19 cellular contexts compared by ENCODE assay signal in genomic region chr16:81620029-81620428, GRCh38.
A peak's percentile ranks its signal among the peaks of the same experiment; 100 is the strongest.
DNase-seq lines count a peak whose midpoint lies in the region; ATAC-seq and TF ChIP-seq lines count a peak whose summit lies in the region.
"Had no signal": no experiment of that assay in that cellular context is flagged by ENCODE, and none has a peak within 500 bp of the region (broad histone marks: within the 10 kb centered on the region; RNA-seq: fewer than 3 reads in every experiment).

No MANE protein-coding gene starts in this region.

- no peak for DNase-seq in MCF 10A (ENCODE audit: unreplicated experiment)
- no peak for DNase-seq in breast epithelium (ENCODE audit: low spot score in 2 of 2)
- DNase-seq in activated T-helper 2 cell treated with anti-CD3 and anti-CD28 coated beads, Interferon-gamma antibody, Interleukin-2, Interleukin-4, amounts not matched to agents 10 μg/mL and 5 μg/mL and 100 μg/mL, durations not matched to agents 14 hours and 24 hours and 36 hours (ENCODE audit: low spot score), result no peak
- DNase-seq in immature natural killer cell, result no peak
- DNase-seq in substantia nigra (lab: John Stamatoyannopoulos, UW), result no peak
- no peak for DNase-seq in NCI-H2171 (lab: John Stamatoyannopoulos, UW)
- no peak for DNase-seq in activated CD8-positive, alpha-beta memory T cell treated with anti-CD3 and anti-CD28 coated beads, Interleukin-2, amount 50 U/mL, for 48 hours
- DNase-seq in mucosa of descending colon, result no peak
- DNase-seq: 8988T; DMS79 treated with DMSO at 0.1 percent for 48 hours; GM23248; NCI-H1436; NCI-H2081; NCI-H2227 treated with DMSO at 0.1 percent for 48 hours; NCI-H524 treated with DMSO at 0.1 percent for 48 hours; NK-92 treated with Interleukin-12 subunit alpha and Interleukin-12 subunit beta, amount 100 ng/mL, for 24 hours; PC-3; SHP77 had no signal

- TF ChIP-seq POLR2A in breast epithelium (IDR thresholded peaks at IDR 0.05), result no peak

- H3K4me3 Mint-ChIP-seq in MCF 10A (ENCODE audit: unreplicated experiment) (no peak overlapping the region), immature natural killer cell (no peak overlapping the region)
- H3K4me3 Mint-ChIP-seq in activated T-helper 2 cell treated with anti-CD3 and anti-CD28 coated beads, Interferon-gamma antibody, Interleukin-2, Interleukin-4, amounts not matched to agents 10 μg/mL and 5 μg/mL and 100 μg/mL, durations not matched to agents 14 hours and 24 hours and 36 hours (ENCODE audit: low read depth), result no peak overlapping the region
- H3K4me3 Mint-ChIP-seq: CD14-positive monocyte had no signal

- no TSS peak for BruUV-seq in MCF 10A (replicated peaks; lab: Mats Ljungman, UMichigan)

- H3K27me3 ChIP-seq in breast epithelium, result no peaks in the 10 kb centered on the region

- ATAC-seq in mucosa of descending colon, result no peak
- ATAC-seq: PC-3 had no signal

- CTCF ChIA-PET in MCF 10A (lab: Yijun Ruan, JAX), result interaction anchor here (1.3 kb wide), 1 partner anchor 15 kb away, joined by 3 read pairs; no protein-coding TSS in a partner anchor

- H3K4me1 ChIP-seq in breast epithelium (peaks cover 0 to 8% of the 10 kb centered on the region in 2 donors), mucosa of descending colon (ENCODE audit: low read depth) (peaks cover 16% of the 10 kb centered on the region)

- no peaks in the 10 kb centered on the region for H3K36me3 ChIP-seq in breast epithelium
- no peaks in the 10 kb centered on the region for H3K36me3 ChIP-seq in mucosa of descending colon (ENCODE audit: low read depth)

- H3K4me3 ChIP-seq in breast epithelium (no peak overlapping the region), mucosa of descending colon (no peak overlapping the region)
- H3K4me3 ChIP-seq: GM23248 had no signal

- H3K27me3 Mint-ChIP-seq in MCF 10A (ENCODE audit: insufficient read depth, unreplicated experiment) (no peaks in the 10 kb centered on the region), immature natural killer cell (ENCODE audit: low read depth in 3 of 3) (peaks cover 0 to 7% (median 7%) of the 10 kb centered on the region in 3 donors)
- H3K27me3 Mint-ChIP-seq in activated T-helper 2 cell treated with anti-CD3 and anti-CD28 coated beads, Interferon-gamma antibody, Interleukin-2, Interleukin-4, amounts not matched to agents 10 μg/mL and 5 μg/mL and 100 μg/mL, durations not matched to agents 14 hours and 24 hours and 36 hours (ENCODE audit: low read depth), result no peaks in the 10 kb centered on the region

- H3K9me3 Mint-ChIP-seq in MCF 10A (ENCODE audit: unreplicated experiment) (no peaks in the 10 kb centered on the region), immature natural killer cell (no peaks in the 10 kb centered on the region)
- H3K9me3 Mint-ChIP-seq in activated T-helper 2 cell treated with anti-CD3 and anti-CD28 coated beads, Interferon-gamma antibody, Interleukin-2, Interleukin-4, amounts not matched to agents 10 μg/mL and 5 μg/mL and 100 μg/mL, durations not matched to agents 14 hours and 24 hours and 36 hours, result no peaks in the 10 kb centered on the region
- H3K9me3 Mint-ChIP-seq: CD14-positive monocyte had no signal

- intact Hi-C loops in MCF 10A (cut with micrococcal nuclease), result loop anchor here (5.0 kb wide), 2 partner anchors 77 to 88 kb away; no protein-coding TSS in a partner anchor
- intact Hi-C loops in breast epithelium (cut with DNase I; ENCODE audit: low total_unique reads), result no loop called here
- intact Hi-C loops in activated T-helper 2 cell treated with anti-CD3 and anti-CD28 coated beads, Interferon-gamma antibody, Interleukin-2, Interleukin-4, amounts not matched to agents 10 μg/mL and 5 μg/mL and 100 μg/mL, durations not matched to agents 14 hours and 24 hours and 36 hours (cut with micrococcal nuclease), result loop anchor here (5.0 kb wide), 1 partner anchor 117 kb away; no protein-coding TSS in a partner anchor
- intact Hi-C loops in mucosa of descending colon (cut with DNase I, micrococcal nuclease), result loop anchor here in 1 of 2 donors (5.0 kb wide), 1 partner anchor 102 kb away; no protein-coding TSS in a partner anchor

- H3K9me3 ChIP-seq in breast epithelium (no peaks in the 10 kb centered on the region), mucosa of descending colon (no peaks in the 10 kb centered on the region)

- TF ChIP-seq CTCF in MCF 10A (IDR thresholded peaks at IDR 0.05; ENCODE audit: unreplicated experiment), result no peak
- no peak for TF ChIP-seq CTCF in breast epithelium (IDR thresholded peaks at IDR 0.05)
- TF ChIP-seq CTCF in mucosa of descending colon (IDR thresholded peaks at IDR 0.05), result no peak

- H3K4me1 Mint-ChIP-seq in MCF 10A (ENCODE audit: insufficient read depth, unreplicated experiment), result peaks cover 9% of the 10 kb centered on the region
- H3K4me1 Mint-ChIP-seq in activated T-helper 2 cell treated with anti-CD3 and anti-CD28 coated beads, Interferon-gamma antibody, Interleukin-2, Interleukin-4, amounts not matched to agents 10 μg/mL and 5 μg/mL and 100 μg/mL, durations not matched to agents 14 hours and 24 hours and 36 hours (ENCODE audit: low read depth), result peaks cover 22% of the 10 kb centered on the region
- H3K4me1 Mint-ChIP-seq in immature natural killer cell, result peaks cover 17 to 19% of the 10 kb centered on the region in 2 donors

- H3K27ac ChIP-seq in breast epithelium (no peak overlapping the region), substantia nigra (ENCODE audit: low read depth, low read length, poor library complexity, severe bottlenecking) (peak overlapping the region; percentile 90)
- H3K27ac ChIP-seq: GM23248 had no signal

- H3K27ac Mint-ChIP-seq in MCF 10A (ENCODE audit: low read depth, unreplicated experiment), result peak overlapping the region; percentile 97
- H3K27ac Mint-ChIP-seq in activated T-helper 2 cell treated with anti-CD3 and anti-CD28 coated beads, Interferon-gamma antibody, Interleukin-2, Interleukin-4, amounts not matched to agents 10 μg/mL and 5 μg/mL and 100 μg/mL, durations not matched to agents 14 hours and 24 hours and 36 hours, result peak overlapping the region; percentile 30
- peak overlapping the region in 4 of 6 donors; percentile 72 to 87 (median 82) for H3K27ac Mint-ChIP-seq in immature natural killer cell

- POLR2A ChIA-PET in MCF 10A (lab: Yijun Ruan, JAX), result interaction anchor here (0.5 to 4.7 kb wide), 8 partner anchors 8 to 154 kb away, joined by 3 to 24 read pairs (median 4); no protein-coding TSS in a partner anchor

- H3K36me3 Mint-ChIP-seq in MCF 10A (ENCODE audit: insufficient read depth, unreplicated experiment) (peaks cover 14% of the 10 kb centered on the region), immature natural killer cell (peaks cover 3 to 8% (median 4%) of the 10 kb centered on the region in 3 donors)
- peaks cover 38% of the 10 kb centered on the region for H3K36me3 Mint-ChIP-seq in activated T-helper 2 cell treated with anti-CD3 and anti-CD28 coated beads, Interferon-gamma antibody, Interleukin-2, Interleukin-4, amounts not matched to agents 10 μg/mL and 5 μg/mL and 100 μg/mL, durations not matched to agents 14 hours and 24 hours and 36 hours (ENCODE audit: low read depth)

Comparison
In these comparisons a context has a peak if more than half of its experiments do, and no peak if none do; other contexts are left out.
1. H3K27ac Mint-ChIP-seq: peak in every context shown above with its lines; median percentile 97 in MCF 10A; 82 in immature natural killer cell; 30 in activated T-helper 2 cell treated with anti-CD3 and anti-CD28 coated beads, Interferon-gamma antibody, Interleukin-2, Interleukin-4, amounts not matched to agents 10 μg/mL and 5 μg/mL and 100 μg/mL, durations not matched to agents 14 hours and 24 hours and 36 hours.